8 cellular contexts compared by ENCODE assay signal in the genomic region with DNA sequence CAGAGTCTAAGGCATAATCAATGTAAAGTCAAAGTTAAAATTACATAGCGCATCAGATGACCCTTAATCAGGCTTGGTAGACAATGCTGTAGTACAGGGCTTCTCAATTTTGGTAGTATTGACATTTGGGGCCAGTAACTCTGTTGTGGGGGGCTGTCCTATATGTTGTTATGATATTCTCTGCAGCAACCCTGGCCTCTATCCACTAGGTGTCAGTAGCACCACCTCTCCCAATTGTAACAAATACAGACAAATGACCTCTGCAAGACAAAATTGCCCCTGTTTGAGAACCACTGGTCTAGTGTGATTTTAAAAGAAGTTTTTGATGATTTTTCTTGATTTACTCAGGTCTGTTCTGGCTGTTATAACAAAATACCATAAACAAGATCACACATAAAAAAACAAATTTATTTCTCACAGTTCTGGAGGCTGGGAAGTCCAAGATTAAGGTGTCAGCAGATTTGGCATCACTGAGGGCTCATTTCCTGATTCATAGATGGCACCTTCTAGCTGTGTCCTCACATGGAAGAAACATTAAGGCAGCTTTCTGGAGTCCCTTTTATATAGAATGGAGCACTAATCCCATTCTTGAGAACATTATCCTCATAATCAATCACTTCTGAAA. TPM values are rescaled to one million over a fixed set of nuclear protein-coding genes. Genes with fewer than 3 reads are reported as not detected.
DNase-seq lines count a peak whose midpoint lies in the region; ATAC-seq and TF ChIP-seq lines count a peak whose summit lies in the region.

No MANE protein-coding gene starts in this region.

- no peak for ATAC-seq in Right ventricle myocardium inferior
- ATAC-seq in GM21619 (IDR thresholded peaks at IDR 0.05; ENCODE audit: unreplicated experiment): peak; percentile 97

- peak; percentile 85 for TF ChIP-seq CTCF in cardiac muscle cell (IDR thresholded peaks at IDR 0.05; ENCODE audit: low read depth, low read length)
- peak; percentile 82 for TF ChIP-seq CTCF in choroid plexus epithelial cell (conservative IDR thresholded peaks at IDR 0.05; ENCODE audit: low read depth, low read length)

- H3K36me3 ChIP-seq in cardiac muscle cell (no peaks in the 10 kb centered on the region), mesendoderm (ENCODE audit: control insufficient read depth, insufficient read depth, low read length) (no peaks in the 10 kb centered on the region)

- no peak overlapping the region for H4K5ac ChIP-seq in mesendoderm (ENCODE audit: low read length)

- intact Hi-C loops in Right ventricle myocardium inferior (cut with DNase I): loop anchor here (10.0 kb wide), 1 partner anchor 209 kb away; no protein-coding TSS in a partner anchor

- H3K23ac ChIP-seq in mesendoderm (ENCODE audit: low read length): no peak overlapping the region

- no peak overlapping the region for H3K4me2 ChIP-seq in mesendoderm (ENCODE audit: low read length)

- H3K4me1 ChIP-seq in cardiac muscle cell (ENCODE audit: low read depth): no peaks in the 10 kb centered on the region
- H3K4me1 ChIP-seq in mesendoderm (ENCODE audit: control insufficient read depth, low read depth, low read length): no peaks in the 10 kb centered on the region

- H2BK5ac ChIP-seq in mesendoderm (ENCODE audit: low read length): no peak overlapping the region

- no peak overlapping the region for H3K56ac ChIP-seq in mesendoderm (ENCODE audit: low read length)

- WGBS in mesendoderm (ENCODE audit: extremely low coverage, insufficient coverage, low lambda C conversion rate): no CpG with 5 or more reads among the region's 1 CpG

- no peak overlapping the region for H2AK5ac ChIP-seq in mesendoderm (ENCODE audit: low read length)

- no peak overlapping the region for H3K9ac ChIP-seq in mesendoderm (ENCODE audit: low read length)

- no peak overlapping the region for H3K18ac ChIP-seq in mesendoderm (ENCODE audit: low read length)

- peak; percentile 51 to 67 for DNase-seq in cardiac muscle cell (ENCODE audit: low read depth in 1 of 2, low spot score in 1 of 2)
- DNase-seq in Right ventricle myocardium inferior (ENCODE audit: missing footprints): no peak
- peak; percentile 55 for DNase-seq in HT-29 (ENCODE audit: low spot score)
- DNase-seq in RPMI8226: peak; percentile 65
- DNase-seq in choroid plexus epithelial cell (ENCODE audit: low read depth): peak; percentile 64
- DNase-seq in mesendoderm: peak; percentile 73
- no peak for DNase-seq in T-helper 9 cell

- no peak overlapping the region for H3K4ac ChIP-seq in mesendoderm (ENCODE audit: low read depth, low read length)

- H3K27me3 ChIP-seq in cardiac muscle cell: no peaks in the 10 kb centered on the region
- H3K27me3 ChIP-seq in mesendoderm (ENCODE audit: insufficient read depth, low read length, poor library complexity): no peaks in the 10 kb centered on the region

- no peak overlapping the region for H2BK120ac ChIP-seq in mesendoderm (ENCODE audit: low read depth, low read length)

- no peak overlapping the region for H3K27ac ChIP-seq in cardiac muscle cell
- no peak overlapping the region for H3K27ac ChIP-seq in mesendoderm (ENCODE audit: low read depth, low read length)

- no peak overlapping the region for H2BK15ac ChIP-seq in mesendoderm (replicated peaks; ENCODE audit: low read depth)

- H3K79me2 ChIP-seq in mesendoderm (ENCODE audit: control insufficient read depth, insufficient read depth, low read length): no peaks in the 10 kb centered on the region

- no peak overlapping the region for H4K8ac ChIP-seq in mesendoderm (ENCODE audit: low read depth, low read length)

- no peaks in the 10 kb centered on the region for H3K9me3 ChIP-seq in cardiac muscle cell (ENCODE audit: low read depth)

- no peaks in the 10 kb centered on the region for H3K79me1 ChIP-seq in mesendoderm (ENCODE audit: low read length)

- H3K4me3 ChIP-seq in cardiac muscle cell (no peak overlapping the region), choroid plexus epithelial cell (ENCODE audit: low read depth, low read length) (no peak overlapping the region), mesendoderm (ENCODE audit: low read length) (no peak overlapping the region)

RNA-seq across cellular contexts. Expression of a gene that starts 37.6 kb away (rescaled TPM):
- total RNA-seq in cardiac muscle cell: 1.1 and 1.5 TPM in 2 replicates
- 0.73 and 2.1 TPM in 2 replicates for polyA plus RNA-seq in cardiac muscle cell
- 9.3 TPM for total RNA-seq in Right ventricle myocardium inferior
- total RNA-seq in HT-29 (2014; rRNA removed; shearing (Covaris generic)): not detected in 2 replicates
- polyA plus RNA-seq in mesendoderm (2013, experiment 1 of 2): 4.2 TPM
- polyA plus RNA-seq in mesendoderm (2013, experiment 2 of 2): 3.7 TPM

Comparison
In these comparisons a context has a peak if more than half of its experiments do, and no peak if none do; other contexts are left out.
1. DNase-seq: peak in cardiac muscle cell (2 of 2), HT-29 (single experiment), RPMI8226 (single experiment), choroid plexus epithelial cell (single experiment) and mesendoderm (single experiment); none in Right ventricle myocardium inferior (single experiment) and T-helper 9 cell (single experiment).